14 cellular contexts compared by ENCODE assay signal in genomic region chr11:43694477-43694876, GRCh38. TPM values are rescaled to one million over a fixed set of nuclear protein-coding genes. Genes with fewer than 3 reads are reported as not detected.
DNase-seq lines count a peak whose midpoint lies in the region; ATAC-seq and TF ChIP-seq lines count a peak whose summit lies in the region.
"Had no signal": no experiment of that assay in that cellular context is flagged by ENCODE, and none has a peak within 500 bp of the region (broad histone marks: within the 10 kb centered on the region; RNA-seq: fewer than 3 reads in every experiment).

No MANE protein-coding gene starts in this region.

- H2AFZ ChIP-seq in mammary epithelial cell (ENCODE audit: low read depth, low read length) (no peak overlapping the region), osteoblast (ENCODE audit: low read length) (no peak overlapping the region)

- BruUV-seq in mammary epithelial cell (replicated peaks; lab: Mats Ljungman, UMichigan), result no TSS peak

- no peak for TF ChIP-seq CTCF in mammary epithelial cell (conservative IDR thresholded peaks at IDR 0.05 in 1 of 2, IDR thresholded peaks at IDR 0.05 in 1 of 2; ENCODE audit: extremely low read depth in 1 of 2, insufficient read depth in 1 of 2, low read depth in 1 of 2, low read length in 2 of 2)
- no peak for TF ChIP-seq CTCF in osteoblast (IDR thresholded peaks at IDR 0.05; ENCODE audit: extremely low read depth, low read depth, low read length)

- H3K9ac ChIP-seq in mammary epithelial cell (ENCODE audit: insufficient read depth, low read length), result no peak overlapping the region

- H3K79me2 ChIP-seq in mammary epithelial cell (ENCODE audit: insufficient read depth, low read length) (peaks cover 96% of the 10 kb centered on the region), osteoblast (ENCODE audit: insufficient read depth, low read length) (peaks cover 78% of the 10 kb centered on the region)

- no peak overlapping the region for H3K27ac ChIP-seq in mammary epithelial cell (ENCODE audit: insufficient read depth, low read depth, low read length)
- no peak overlapping the region for H3K27ac ChIP-seq in osteoblast (ENCODE audit: low read depth, low read length)
- H3K27ac ChIP-seq: suprapubic skin had no signal

- H3K4me1 ChIP-seq in mammary epithelial cell (ENCODE audit: insufficient read depth, low read length) (peaks cover 3% of the 10 kb centered on the region), osteoblast (ENCODE audit: insufficient read depth, low read length) (no peaks in the 10 kb centered on the region)
- H3K4me1 ChIP-seq: suprapubic skin had no signal

- no peaks in the 10 kb centered on the region for H4K20me1 ChIP-seq in mammary epithelial cell (ENCODE audit: insufficient read depth, low read length)
- H4K20me1 ChIP-seq in osteoblast (ENCODE audit: insufficient read depth, low read length), result peaks cover 20% of the 10 kb centered on the region

- H3K36me3 ChIP-seq in mammary epithelial cell (ENCODE audit: insufficient read depth, low read length) (no peaks in the 10 kb centered on the region), osteoblast (ENCODE audit: insufficient read depth, low read length) (no peaks in the 10 kb centered on the region)
- H3K36me3 ChIP-seq: suprapubic skin had no signal

- no peak overlapping the region for H3K4me2 ChIP-seq in mammary epithelial cell (ENCODE audit: insufficient read depth, low read depth, low read length)
- no peak overlapping the region for H3K4me2 ChIP-seq in osteoblast (ENCODE audit: insufficient read depth, low read length)

- no peak overlapping the region for H3K4me3 ChIP-seq in mammary epithelial cell (replicated peaks in 1 of 3; ENCODE audit: insufficient read depth in 1 of 3, low read depth in 2 of 3, low read length in 3 of 3)
- no peak overlapping the region for H3K4me3 ChIP-seq in osteoblast (ENCODE audit: insufficient read depth, low read length)
- H3K4me3 ChIP-seq: suprapubic skin had no signal

- peak; percentile 39 for DNase-seq in renal cortical epithelial cell (ENCODE audit: low read depth)
- DNase-seq in activated CD8-positive, alpha-beta memory T cell treated with anti-CD3 and anti-CD28 coated beads for 24 hours, result no peak
- DNase-seq in NCI-H1694 treated with DMSO at 0.1 percent for 48 hours (lab: John Stamatoyannopoulos, UW), result no peak
- DNase-seq in mammary epithelial cell, result no peak
- no peak for DNase-seq in osteoblast (ENCODE audit: insufficient read length, low spot score, missing footprints)
- DNase-seq: activated CD8-positive, alpha-beta memory T cell treated with anti-CD3 and anti-CD28 coated beads, Interleukin-2, amount 50 U/mL, for 48 hours; amniotic stem cell; CD8-positive, alpha-beta memory T cell; naive thymus-derived CD4-positive, alpha-beta T cell; NCI-H510A had no signal

- 100% methylated on average over 2 of the region's 2 CpGs for WGBS in mammary epithelial cell (ENCODE audit: low coverage, missing lambda C conversion rate)

- ATAC-seq in GM19023 (IDR thresholded peaks at IDR 0.05; ENCODE audit: unreplicated experiment) (peak; percentile 53), HG02623 (IDR thresholded peaks at IDR 0.05; ENCODE audit: unreplicated experiment) (peak; percentile 66), HG03378 (IDR thresholded peaks at IDR 0.05; ENCODE audit: unreplicated experiment) (peak; percentile 74)
- ATAC-seq: naive thymus-derived CD4-positive, alpha-beta T cell had no signal

- no peaks in the 10 kb centered on the region for H3K27me3 ChIP-seq in mammary epithelial cell (ENCODE audit: insufficient read depth, low read length)
- H3K27me3 ChIP-seq in osteoblast (ENCODE audit: insufficient read depth, low read length), result no peaks in the 10 kb centered on the region
- H3K27me3 ChIP-seq: suprapubic skin had no signal

- dilution Hi-C loops in mammary epithelial cell (cut with HindIII; ENCODE audit: low sequenced_read_pairs), result no loop called here

- CTCF ChIA-PET in mammary epithelial cell (lab: Charles Lee; ENCODE audit: low non-redundant PET), result no interaction called here

- H3K9me3 ChIP-seq in mammary epithelial cell (replicated peaks; ENCODE audit: insufficient read depth, low read length), result no peaks in the 10 kb centered on the region
- H3K9me3 ChIP-seq in osteoblast (ENCODE audit: low read depth, low read length), result no peaks in the 10 kb centered on the region
- H3K9me3 ChIP-seq: suprapubic skin had no signal

- in situ Hi-C loops in mammary epithelial cell (cut with MboI; ENCODE audit: low sequenced_read_pairs in 2 of 2), result no loop called here

- intact Hi-C loops in mammary epithelial cell (cut with micrococcal nuclease), result no loop called here

RNA-seq across cellular contexts. Expression of gene HSD17B12, which starts 13.9 kb away (rescaled TPM):
- total RNA-seq in renal cortical epithelial cell, result 79.9 and 94.3 TPM in 2 replicates
- total RNA-seq in mammary epithelial cell, result 100 to 1,000 TPM; 151 to 175 TPM
- 71.4 TPM for polyA plus RNA-seq in mammary epithelial cell
- polyA minus RNA-seq in mammary epithelial cell, result 277 TPM
- total RNA-seq in osteoblast, result 114 and 122 TPM in 2 replicates
